In the genomic region with DNA sequence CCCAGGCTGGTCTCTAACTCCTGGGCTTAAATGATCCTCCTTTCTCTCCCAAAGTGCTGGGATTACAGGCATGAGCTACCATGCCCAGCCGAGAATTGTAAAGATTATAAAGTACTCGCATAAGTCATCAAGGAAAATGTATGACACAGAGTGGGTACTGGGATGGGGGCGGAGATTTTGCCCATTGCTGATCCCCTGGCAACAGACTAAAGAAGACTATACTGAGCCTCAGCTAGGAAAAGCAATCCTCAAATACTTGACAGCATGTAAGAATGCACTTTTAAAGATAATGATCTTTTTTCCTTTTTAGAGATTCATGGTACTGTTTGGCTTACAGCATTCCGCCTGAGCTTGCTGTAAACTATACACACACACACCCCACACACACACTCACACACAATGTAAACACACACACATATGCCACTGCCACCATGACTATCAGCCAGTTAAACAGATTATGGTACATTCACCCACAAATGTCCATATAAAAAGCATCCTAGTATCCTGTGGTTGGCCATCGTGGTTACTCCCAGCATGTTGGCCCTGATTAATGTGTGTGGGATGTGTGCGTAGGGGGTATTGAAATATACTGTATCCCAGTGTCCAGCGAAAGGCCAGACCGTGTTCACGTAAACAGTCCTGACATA, we compare ENCODE assay signal across 1 cellular context.
A peak's percentile ranks its signal among the peaks of the same experiment; 100 is the strongest.
TF ChIP-seq lines count a peak whose summit lies in the region.

No MANE protein-coding gene starts in this region.

TF ChIP-seq in K562, 482 proteins besides CTCF, POLR2A, EP300 and RAD21 (continued from another document):
- TF ChIP-seq, protein P1, sequence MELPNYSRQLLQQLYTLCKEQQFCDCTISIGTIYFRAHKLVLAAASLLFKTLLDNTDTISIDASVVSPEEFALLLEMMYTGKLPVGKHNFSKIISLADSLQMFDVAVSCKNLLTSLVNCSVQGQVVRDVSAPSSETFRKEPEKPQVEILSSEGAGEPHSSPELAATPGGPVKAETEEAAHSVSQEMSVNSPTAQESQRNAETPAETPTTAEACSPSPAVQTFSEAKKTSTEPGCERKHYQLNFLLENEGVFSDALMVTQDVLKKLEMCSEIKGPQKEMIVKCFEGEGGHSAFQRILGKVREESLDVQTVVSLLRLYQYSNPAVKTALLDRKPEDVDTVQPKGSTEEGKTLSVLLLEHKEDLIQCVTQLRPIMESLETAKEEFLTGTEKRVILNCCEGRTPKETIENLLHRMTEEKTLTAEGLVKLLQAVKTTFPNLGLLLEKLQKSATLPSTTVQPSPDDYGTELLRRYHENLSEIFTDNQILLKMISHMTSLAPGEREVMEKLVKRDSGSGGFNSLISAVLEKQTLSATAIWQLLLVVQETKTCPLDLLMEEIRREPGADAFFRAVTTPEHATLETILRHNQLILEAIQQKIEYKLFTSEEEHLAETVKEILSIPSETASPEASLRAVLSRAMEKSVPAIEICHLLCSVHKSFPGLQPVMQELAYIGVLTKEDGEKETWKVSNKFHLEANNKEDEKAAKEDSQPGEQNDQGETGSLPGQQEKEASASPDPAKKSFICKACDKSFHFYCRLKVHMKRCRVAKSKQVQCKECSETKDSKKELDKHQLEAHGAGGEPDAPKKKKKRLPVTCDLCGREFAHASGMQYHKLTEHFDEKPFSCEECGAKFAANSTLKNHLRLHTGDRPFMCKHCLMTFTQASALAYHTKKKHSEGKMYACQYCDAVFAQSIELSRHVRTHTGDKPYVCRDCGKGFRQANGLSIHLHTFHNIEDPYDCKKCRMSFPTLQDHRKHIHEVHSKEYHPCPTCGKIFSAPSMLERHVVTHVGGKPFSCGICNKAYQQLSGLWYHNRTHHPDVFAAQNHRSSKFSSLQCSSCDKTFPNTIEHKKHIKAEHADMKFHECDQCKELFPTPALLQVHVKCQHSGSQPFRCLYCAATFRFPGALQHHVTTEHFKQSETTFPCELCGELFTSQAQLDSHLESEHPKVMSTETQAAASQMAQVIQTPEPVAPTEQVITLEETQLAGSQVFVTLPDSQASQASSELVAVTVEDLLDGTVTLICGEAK (IDR thresholded peaks at IDR 0.05): no peak
- TF ChIP-seq, protein P1 (CRISPR knock-in tag; IDR thresholded peaks at IDR 0.05): no peak
- no peak for TF ChIP-seq TAF9B (IDR thresholded peaks at IDR 0.05; ENCODE audit: partially characterized antibody)
- no peak for TF ChIP-seq HMG20A (CRISPR knock-in tag; conservative IDR thresholded peaks at IDR 0.05)
- TF ChIP-seq HMBOX1 (IDR thresholded peaks at IDR 0.05): peak; percentile 66
- 0 out of 2 replicates have a peak, but pooled peaks have one; percentile 6 for TF ChIP-seq CXXC5 (CRISPR knock-in tag; IDR thresholded peaks at IDR 0.05)
- TF ChIP-seq HDAC8 (tag; IDR thresholded peaks at IDR 0.05): no peak
- no peak for TF ChIP-seq ZBTB12 (CRISPR knock-in tag; IDR thresholded peaks at IDR 0.05)
- TF ChIP-seq CTBP1 (IDR thresholded peaks at IDR 0.05; ENCODE audit: borderline replicate concordance): peak; percentile 19; the same call in 1 of the 2 replicates
- TF ChIP-seq HNRNPH1 (optimal IDR thresholded peaks at IDR 0.05; ENCODE audit: low read depth, low read length): no peak
- TF ChIP-seq, protein P2, sequence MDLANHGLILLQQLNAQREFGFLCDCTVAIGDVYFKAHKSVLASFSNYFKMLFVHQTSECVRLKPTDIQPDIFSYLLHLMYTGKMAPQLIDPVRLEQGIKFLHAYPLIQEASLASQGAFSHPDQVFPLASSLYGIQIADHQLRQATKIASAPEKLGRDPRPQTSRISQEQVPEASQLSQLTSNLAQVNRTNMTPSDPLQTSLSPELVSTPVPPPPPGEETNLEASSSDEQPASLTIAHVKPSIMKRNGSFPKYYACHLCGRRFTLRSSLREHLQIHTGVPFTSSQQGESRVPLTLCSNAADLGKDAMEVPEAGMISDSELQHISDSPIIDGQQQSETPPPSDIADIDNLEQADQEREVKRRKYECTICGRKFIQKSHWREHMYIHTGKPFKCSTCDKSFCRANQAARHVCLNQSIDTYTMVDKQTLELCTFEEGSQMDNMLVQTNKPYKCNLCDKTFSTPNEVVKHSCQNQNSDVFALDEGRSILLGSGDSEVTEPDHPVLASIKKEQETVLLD (IDR thresholded peaks at IDR 0.05): no peak
- no peak for TF ChIP-seq POLR2B (IDR thresholded peaks at IDR 0.05; ENCODE audit: low read depth, partially characterized antibody)
- 0 out of 2 replicates have a peak, but pooled peaks have one; percentile 5 for TF ChIP-seq JUND (IDR thresholded peaks at IDR 0.05; ENCODE audit: borderline replicate concordance, low read depth, low read length)
- no peak for TF ChIP-seq JUND (tag; IDR thresholded peaks at IDR 0.05; ENCODE audit: borderline replicate concordance, low read depth, low read length)
- peak; percentile 47; the same call in 1 of the 2 replicates for TF ChIP-seq ARID1B (IDR thresholded peaks at IDR 0.05)
- no peak for TF ChIP-seq ZNF232 (CRISPR knock-in tag; IDR thresholded peaks at IDR 0.05)
- TF ChIP-seq DEAF1 (CRISPR knock-in tag; IDR thresholded peaks at IDR 0.05): no peak
- peak in 1 of 2 experiments; percentile 39; a peak in 1 of 4 replicates for TF ChIP-seq FOXA3 (CRISPR knock-in tag; conservative IDR thresholded peaks at IDR 0.05 in 1 of 2, IDR thresholded peaks at IDR 0.05 in 1 of 2)
- TF ChIP-seq KAT8 (IDR thresholded peaks at IDR 0.05; ENCODE audit: low read depth): no peak
- TF ChIP-seq L3MBTL2 (IDR thresholded peaks at IDR 0.05): peak; percentile 29
- TF ChIP-seq HSF4 (CRISPR knock-in tag; IDR thresholded peaks at IDR 0.05; ENCODE audit: borderline replicate concordance): no peak
